Comparison of ENCODE assay signal across 19 cellular contexts in genomic region chr7:132178393-132178765, GRCh38.
"Had no signal": no experiment of that assay in that cellular context is flagged by ENCODE, and none has a peak within 500 bp of the region (broad histone marks: within the 10 kb centered on the region; RNA-seq: fewer than 3 reads in every experiment).

No MANE protein-coding gene starts in this region.

- H3K27ac ChIP-seq: epithelial cell of prostate, esophagus muscularis mucosa, gastroesophageal sphincter, left ventricle myocardium inferior, tibial artery, upper lobe of right lung had no signal

- H3K36me3 ChIP-seq: upper lobe of right lung had no signal

- H3K27me3 ChIP-seq: esophagus muscularis mucosa, gastroesophageal sphincter, tibial artery, upper lobe of right lung had no signal

- DNase-seq: effector memory CD8-positive, alpha-beta T cell; glutamatergic neuron; immature natural killer cell; left ventricle myocardium inferior; mesendoderm; naive thymus-derived CD8-positive, alpha-beta T cell; right cardiac atrium; stimulated activated CD4-positive, alpha-beta T cell treated with anti-CD3 and anti-CD28 coated beads, Interleukin-4, amount 100 ng/mL, for 1 hour; stimulated activated CD8-positive, alpha-beta memory T cell treated with anti-CD3 and anti-CD28 coated beads, Interleukin-4, amount 100 ng/mL, for 48 hours; stimulated activated naive CD8-positive, alpha-beta T cell treated with anti-CD3 and anti-CD28 coated beads, Interleukin-15, Interleukin-2, amounts not matched to agents 100 U/mL and 50 U/mL, for 24 hours; tibial artery; upper lobe of right lung had no signal

- H3K9me3 Mint-ChIP-seq: central memory CD8-positive, alpha-beta T cell; effector memory CD8-positive, alpha-beta T cell; immature natural killer cell; naive thymus-derived CD8-positive, alpha-beta T cell; stimulated activated effector memory CD8-positive, alpha-beta T cell treated with anti-CD3 and anti-CD28 coated beads, Interleukin-12 subunit alpha, Interleukin-12 subunit beta, amount 100 ng/mL, for 72 hours had no signal

- H3K4me1 ChIP-seq: esophagus muscularis mucosa, gastroesophageal sphincter, left ventricle myocardium inferior, tibial artery, upper lobe of right lung had no signal

- H3K4me3 Mint-ChIP-seq: central memory CD8-positive, alpha-beta T cell; effector memory CD8-positive, alpha-beta T cell; immature natural killer cell; naive thymus-derived CD8-positive, alpha-beta T cell; stimulated activated effector memory CD8-positive, alpha-beta T cell treated with anti-CD3 and anti-CD28 coated beads, Interleukin-12 subunit alpha, Interleukin-12 subunit beta, amount 100 ng/mL, for 72 hours had no signal

- H3K27ac Mint-ChIP-seq: effector memory CD8-positive, alpha-beta T cell; immature natural killer cell; naive thymus-derived CD8-positive, alpha-beta T cell; stimulated activated effector memory CD8-positive, alpha-beta T cell treated with anti-CD3 and anti-CD28 coated beads, Interleukin-12 subunit alpha, Interleukin-12 subunit beta, amount 100 ng/mL, for 72 hours had no signal

- H3K36me3 Mint-ChIP-seq: naive thymus-derived CD8-positive, alpha-beta T cell; stimulated activated effector memory CD8-positive, alpha-beta T cell treated with anti-CD3 and anti-CD28 coated beads, Interleukin-12 subunit alpha, Interleukin-12 subunit beta, amount 100 ng/mL, for 72 hours had no signal

- H3K27me3 Mint-ChIP-seq: central memory CD8-positive, alpha-beta T cell had no signal

- ATAC-seq: effector memory CD8-positive, alpha-beta T cell; gastroesophageal sphincter; naive thymus-derived CD8-positive, alpha-beta T cell; right cardiac atrium; stimulated activated effector memory CD8-positive, alpha-beta T cell treated with anti-CD3 and anti-CD28 coated beads, Interleukin-12 subunit alpha, Interleukin-12 subunit beta, amount 100 ng/mL, for 72 hours; stimulated activated naive CD8-positive, alpha-beta T cell treated with anti-CD3 and anti-CD28 coated beads, Interleukin-15, Interleukin-2, amounts not matched to agents 100 U/mL and 50 U/mL, for 24 hours; upper lobe of right lung had no signal

- H3K4me3 ChIP-seq: esophagus muscularis mucosa, gastroesophageal sphincter, left ventricle myocardium inferior, lung, smooth muscle cell, tibial artery, upper lobe of right lung had no signal

- H3K9me3 ChIP-seq: esophagus muscularis mucosa, gastroesophageal sphincter, left ventricle myocardium inferior, tibial artery, upper lobe of right lung had no signal

- H3K4me1 Mint-ChIP-seq: central memory CD8-positive, alpha-beta T cell; immature natural killer cell; naive thymus-derived CD8-positive, alpha-beta T cell; stimulated activated effector memory CD8-positive, alpha-beta T cell treated with anti-CD3 and anti-CD28 coated beads, Interleukin-12 subunit alpha, Interleukin-12 subunit beta, amount 100 ng/mL, for 72 hours had no signal
